Comparison of ENCODE assay signal across 28 cellular contexts in the genomic region with DNA sequence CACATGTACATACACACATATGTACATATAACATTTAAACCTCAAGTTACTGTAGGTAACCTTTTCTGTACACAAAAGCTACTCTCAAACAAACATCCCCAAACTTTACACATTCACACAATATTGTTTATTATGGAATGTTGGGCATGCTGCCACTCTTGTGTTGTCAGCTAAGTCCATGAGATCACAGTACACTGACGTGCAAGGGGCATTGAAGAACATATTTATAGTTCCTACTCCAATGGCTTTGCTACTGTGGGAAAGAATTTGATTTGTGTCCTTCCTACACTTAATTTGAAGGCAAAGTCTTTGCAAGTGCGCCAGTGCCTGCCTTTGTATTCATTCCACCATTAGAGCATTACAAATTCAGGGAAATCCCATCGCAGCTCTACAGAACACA. TPM values are rescaled to one million over a fixed set of nuclear protein-coding genes. Genes with fewer than 3 reads are reported as not detected.
"Had no signal": no experiment of that assay in that cellular context is flagged by ENCODE, and none has a peak within 500 bp of the region (broad histone marks: within the 10 kb centered on the region; RNA-seq: fewer than 3 reads in every experiment).

No MANE protein-coding gene starts in this region.

- H3K9me3 ChIP-seq: adrenal gland, body of pancreas, Peyer's patch, SJCRH30, SK-N-SH had no signal

- ATAC-seq: body of pancreas, K562 had no signal

- DNase-seq: activated CD4-positive, alpha-beta memory T cell treated with anti-CD3 and anti-CD28 coated beads, Interleukin-2, amount 10 ng/mL, durations not matched to agents 7 days and 5 days; activated CD4-positive, alpha-beta T cell treated with anti-CD3 and anti-CD28 coated beads, Interleukin-2, amount 10 ng/mL, durations not matched to agents 7 days and 5 days; activated CD4-positive, CD25-positive, alpha-beta regulatory T cell; activated CD8-positive, alpha-beta memory T cell treated with anti-CD3 and anti-CD28 coated beads, Interleukin-2, amount 50 U/mL, for 48 hours; activated naive CD4-positive, alpha-beta T cell treated with anti-CD3 and anti-CD28 coated beads, Interleukin-2, amount 50 U/mL, for 16 hours; activated naive CD8-positive, alpha-beta T cell treated with anti-CD3 and anti-CD28 coated beads, Interleukin-2, amount 10 ng/mL, durations not matched to agents 7 days and 5 days; activated T-cell treated with anti-CD3 and anti-CD28 coated beads, Interleukin-2, amount 50 U/mL, for 1 hour; adrenal gland; aorta; body of pancreas; Karpas-422; NCI-H1105 treated with DMSO at 0.1 percent for 48 hours; NCI-H1436 treated with DMSO at 0.1 percent for 48 hours; NCI-H187 treated with DMSO at 0.1 percent for 48 hours; NCI-H2081 treated with DMSO at 0.1 percent for 48 hours; NCI-H446; NCI-H524; Peyer's patch; Right ventricle myocardium superior; SJCRH30; SK-N-SH; T-helper 1 cell had no signal

- H3K27me3 ChIP-seq: adrenal gland, body of pancreas, Peyer's patch, SJCRH30 had no signal

- H3K4me3 ChIP-seq: adrenal gland, body of pancreas, K562, Peyer's patch, SJCRH30 had no signal

- H3K36me3 ChIP-seq: adrenal gland, Peyer's patch had no signal

- H3K4me1 ChIP-seq: adrenal gland, body of pancreas, Peyer's patch, SJCRH30 had no signal

- H3K9ac ChIP-seq: SK-N-SH had no signal

- H3K4me2 ChIP-seq: SK-N-SH had no signal

- H3K27ac ChIP-seq: adrenal gland, body of pancreas, Peyer's patch, RWPE1, SJCRH30, VCaP had no signal

RNA-seq across cellular contexts. Expression of gene FTHL17, which starts 45.4 kb away (rescaled TPM):
- total RNA-seq: activated CD4-positive, alpha-beta memory T cell treated with anti-CD3 and anti-CD28 coated beads, Interleukin-2, amount 10 ng/mL, durations not matched to agents 7 days and 5 days; activated CD4-positive, alpha-beta T cell treated with anti-CD3 and anti-CD28 coated beads, Interleukin-2, amount 10 ng/mL, durations not matched to agents 7 days and 5 days; activated CD8-positive, alpha-beta memory T cell treated with anti-CD3 and anti-CD28 coated beads for 36 hours; activated naive CD8-positive, alpha-beta T cell treated with anti-CD3 and anti-CD28 coated beads, Interleukin-2, amount 10 ng/mL, durations not matched to agents 7 days and 5 days; adrenal gland; aorta; body of pancreas; bronchial epithelial cell; K562; Peyer's patch; Right ventricle myocardium superior; SJCRH30; T-helper 2 cell treated with Interferon-gamma antibody and Interleukin-4, amounts not matched to agents 100 ng/mL and 5 ng/mL, for 36 hours had no signal
